In the genomic region with DNA sequence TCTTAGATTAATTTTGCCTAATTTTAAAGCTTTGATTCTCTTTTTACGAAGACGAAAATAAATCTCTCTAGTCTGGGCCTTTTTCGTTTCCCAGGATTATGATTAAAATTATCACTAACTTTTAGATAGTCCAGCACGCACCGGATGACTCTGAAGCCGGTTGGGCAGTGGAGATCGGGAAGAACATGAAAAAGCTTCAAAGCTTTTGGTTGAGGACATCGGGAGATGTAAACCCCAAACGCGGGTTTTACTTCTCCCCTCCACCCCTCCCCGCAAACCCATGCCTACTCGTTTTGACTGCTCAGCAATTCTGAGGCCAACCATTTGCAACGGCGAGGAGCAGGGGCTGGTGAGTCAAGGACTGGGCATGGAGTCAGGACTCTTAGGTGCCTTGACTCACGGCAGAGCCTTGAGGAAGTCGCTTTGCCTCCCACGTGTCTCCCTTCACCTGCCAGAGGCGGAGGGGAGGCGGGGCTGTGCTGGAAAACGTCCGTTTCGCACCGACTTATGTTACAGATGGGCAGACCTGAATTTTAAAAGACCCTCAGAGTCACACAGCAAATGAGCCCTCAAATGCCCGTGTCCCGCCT, we compare ENCODE assay signal across 8 cellular contexts. TPM values are rescaled to one million over a fixed set of nuclear protein-coding genes. Genes with fewer than 3 reads are reported as not detected.
A peak's percentile ranks its signal among the peaks of the same experiment; 100 is the strongest.
DNase-seq lines count a peak whose midpoint lies in the region; ATAC-seq and TF ChIP-seq lines count a peak whose summit lies in the region.

No MANE protein-coding gene starts in this region.

- H3K9me3 Mint-ChIP-seq in activated CD4-positive, alpha-beta T cell treated with anti-CD3 and anti-CD28 coated beads, Interleukin-2, amount 10 ng/mL, durations not matched to agents 7 days and 5 days = no peaks in the 10 kb centered on the region

- H3K4me3 Mint-ChIP-seq in activated CD4-positive, alpha-beta T cell treated with anti-CD3 and anti-CD28 coated beads, Interleukin-2, amount 10 ng/mL, durations not matched to agents 7 days and 5 days = peak overlapping the region; percentile 85

- H3K27ac ChIP-seq in dorsolateral prefrontal cortex = peak overlapping the region in 56 of 59 donors; percentile 6 to 97 (median 88)

- 0 to 1% methylated on average over 24 to 25 of the region's 25 CpGs for WGBS in lower leg skin, 2 donors

- peaks cover 34% of the 10 kb centered on the region for H3K4me1 Mint-ChIP-seq in activated CD4-positive, alpha-beta T cell treated with anti-CD3 and anti-CD28 coated beads, Interleukin-2, amount 10 ng/mL, durations not matched to agents 7 days and 5 days

- peak; percentile 83 for DNase-seq in AG08395 (ENCODE audit: low spot score)
- DNase-seq in NCI-H2107 (lab: John Stamatoyannopoulos, UW) = peak; percentile 26
- DNase-seq in activated CD4-positive, alpha-beta T cell treated with anti-CD3 and anti-CD28 coated beads, Interleukin-2, amount 10 ng/mL, durations not matched to agents 7 days and 5 days = peak; percentile 51
- DNase-seq in dorsolateral prefrontal cortex = peak in 8 of 10 donors; percentile 44 to 87 (median 62)
- peak; percentile 85 to 96 for DNase-seq in lower leg skin (ENCODE audit: low spot score in 2 of 2)
- peak; percentile 50 to 64 for DNase-seq in stimulated activated CD4-positive, alpha-beta T cell treated with anti-CD3 and anti-CD28 coated beads, Interleukin-4, amount 100 ng/mL, for 48 hours (ENCODE audit: low read depth in 2 of 2)

- H3K27me3 ChIP-seq in dorsolateral prefrontal cortex = no peaks in the 10 kb centered on the region

- TF ChIP-seq CTCF in dorsolateral prefrontal cortex (IDR thresholded peaks at IDR 0.05 in 54 of 56, conservative IDR thresholded peaks at IDR 0.05 in 2 of 56; ENCODE audit: low read depth in 1 of 56, partially characterized antibody in 56 of 56) (no peak), lower leg skin (IDR thresholded peaks at IDR 0.05) (no peak)

- H3K27me3 Mint-ChIP-seq in activated CD4-positive, alpha-beta T cell treated with anti-CD3 and anti-CD28 coated beads, Interleukin-2, amount 10 ng/mL, durations not matched to agents 7 days and 5 days = no peaks in the 10 kb centered on the region

- CTCF ChIA-PET in activated CD4-positive, alpha-beta T cell treated with anti-CD3 and anti-CD28 coated beads, Interleukin-2, amount 10 ng/mL, durations not matched to agents 7 days and 5 days (lab: Charles Lee) = interaction anchor here (1.0 kb wide), 1 partner anchor 160 kb away, joined by 3 read pairs; no protein-coding TSS in a partner anchor

- peak overlapping the region; percentile 91 for H3K27ac Mint-ChIP-seq in activated CD4-positive, alpha-beta T cell treated with anti-CD3 and anti-CD28 coated beads, Interleukin-2, amount 10 ng/mL, durations not matched to agents 7 days and 5 days

- POLR2A ChIA-PET in activated CD4-positive, alpha-beta T cell treated with anti-CD3 and anti-CD28 coated beads, Interleukin-2, amount 10 ng/mL, durations not matched to agents 7 days and 5 days (lab: Charles Lee) = interaction anchor here (0.7 kb wide), 1 partner anchor 331 kb away, joined by 3 read pairs; no protein-coding TSS in a partner anchor

- TF ChIP-seq POLR2A in lower leg skin (IDR thresholded peaks at IDR 0.05) = no peak

- peak overlapping the region; percentile 70 to 100 (median 94) for H3K4me3 ChIP-seq in dorsolateral prefrontal cortex
- H3K4me3 ChIP-seq in lower leg skin (ENCODE audit: low read depth, poor library complexity, severe bottlenecking) = peak overlapping the region; percentile 74

- intact Hi-C loops in dorsolateral prefrontal cortex (cut with DNase I) (loop anchor here (2.0 to 5.0 kb wide), 4 partner anchors 82 to 951 kb away; a partner anchor contains a TSS), lower leg skin (cut with DNase I; ENCODE audit: low total_unique reads) (no loop called here)

- peak; percentile 14 for ATAC-seq in GM19351 (IDR thresholded peaks at IDR 0.05; ENCODE audit: unreplicated experiment)
- no peak for ATAC-seq in HG02798 (IDR thresholded peaks at IDR 0.05; ENCODE audit: poor library complexity, unreplicated experiment)

- peaks cover 2% of the 10 kb centered on the region for H3K36me3 Mint-ChIP-seq in activated CD4-positive, alpha-beta T cell treated with anti-CD3 and anti-CD28 coated beads, Interleukin-2, amount 10 ng/mL, durations not matched to agents 7 days and 5 days (ENCODE audit: low read depth)

RNA-seq across cellular contexts. Expression of a gene that starts 1.0 kb away (rescaled TPM):
- total RNA-seq in activated CD4-positive, alpha-beta T cell treated with anti-CD3 and anti-CD28 coated beads, Interleukin-2, amount 10 ng/mL, durations not matched to agents 7 days and 5 days = 10 to 100 TPM in 1 of 2 experiments, 1 to 10 TPM in 1; 9.3 to 11.0 TPM
- 10 to 100 TPM in 119 of 120 experiments, 1 to 10 TPM in 1; 9.8 to 30.5 (median 19.3) TPM for total RNA-seq in dorsolateral prefrontal cortex
- total RNA-seq in lower leg skin = 100 to 1,000 TPM in 3 of 4 donors, 10 to 100 TPM in 1; 76.5 to 133 (median 115) TPM

Comparison
In these comparisons a context has a peak if more than half of its experiments do, and no peak if none do; other contexts are left out.
1. DNase-seq: peak in every context shown above with its lines; median percentile 90 in lower leg skin; 83 in AG08395; 62 in dorsolateral prefrontal cortex; 57 in stimulated activated CD4-positive, alpha-beta T cell treated with anti-CD3 and anti-CD28 coated beads, Interleukin-4, amount 100 ng/mL, for 48 hours; 51 in activated CD4-positive, alpha-beta T cell treated with anti-CD3 and anti-CD28 coated beads, Interleukin-2, amount 10 ng/mL, durations not matched to agents 7 days and 5 days; 26 in NCI-H2107.